In the genomic region with DNA sequence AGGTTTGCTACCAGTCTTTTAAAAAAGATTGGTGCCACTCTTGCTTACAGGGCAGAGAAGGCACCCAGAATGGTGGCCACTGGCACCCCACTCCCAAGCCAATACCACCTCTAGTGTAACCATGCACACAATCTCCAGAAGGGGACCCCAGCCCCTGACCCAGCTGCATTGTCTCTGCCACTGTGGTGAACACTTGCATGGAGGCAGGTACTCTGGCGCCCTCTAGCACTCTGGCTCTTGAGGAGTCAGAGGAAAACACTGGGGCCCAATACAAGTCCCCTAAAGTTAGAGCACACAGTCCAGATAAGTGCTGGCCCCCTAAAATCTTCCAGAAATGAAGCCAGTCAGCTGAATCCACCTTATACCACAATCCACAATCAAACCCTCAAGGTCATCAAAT, we compare ENCODE assay signal across 13 cellular contexts. TPM values are rescaled to one million over a fixed set of nuclear protein-coding genes. Genes with fewer than 3 reads are reported as not detected.
DNase-seq lines count a peak whose midpoint lies in the region; ATAC-seq, FAIRE-seq and TF ChIP-seq lines count a peak whose summit lies in the region.
"Had no signal": no experiment of that assay in that cellular context is flagged by ENCODE, and none has a peak within 500 bp of the region (broad histone marks: within the 10 kb centered on the region; RNA-seq: fewer than 3 reads in every experiment).

No MANE protein-coding gene starts in this region.

- CTCF ChIA-PET in A673 (lab: Charles Lee), result no interaction called here

- DNase-seq in D721Med (ENCODE audit: insufficient read length, low spot score) (no peak), RPMI8226 (peak; percentile 33), epithelial cell of proximal tubule (ENCODE audit: low read depth) (no peak), NCI-H1417 treated with DMSO at 0.1 percent for 48 hours (lab: John Stamatoyannopoulos, UW) (no peak), A673 (ENCODE audit: low spot score) (no peak), NCI-H2029 treated with DMSO at 0.1 percent for 48 hours (lab: John Stamatoyannopoulos, UW) (no peak)
- DNase-seq: NCI-H2029, stomach had no signal

- H3K9me3 ChIP-seq in A673 (ENCODE audit: low read depth, low read length, poor library complexity, severe bottlenecking), result peaks cover 7% of the 10 kb centered on the region

- H3K36me3 ChIP-seq in A673 (ENCODE audit: insufficient read depth, low read length, poor library complexity, severe bottlenecking), result no peaks in the 10 kb centered on the region
- H3K36me3 ChIP-seq: stomach had no signal

- H3K4me3 ChIP-seq in epithelial cell of proximal tubule (ENCODE audit: low read depth, low read length), result no peak overlapping the region
- H3K4me3 ChIP-seq in A673 (ENCODE audit: low read depth, low read length, poor library complexity, severe bottlenecking), result no peak overlapping the region
- H3K4me3 ChIP-seq: coronary artery, stomach had no signal

- H3K27ac ChIP-seq in 22Rv1 (no peak overlapping the region), A673 (ENCODE audit: low read depth, low read length, poor library complexity, severe bottlenecking) (no peak overlapping the region)
- H3K27ac ChIP-seq: coronary artery, stomach had no signal

- intact Hi-C loops in A673 (cut with micrococcal nuclease; ENCODE audit: unreplicated experiment), result no loop called here

- no TSS peak for BruUV-seq in A673 (replicated peaks; lab: Mats Ljungman, UMichigan)

- no peak for ATAC-seq in HG02571 (IDR thresholded peaks at IDR 0.05; ENCODE audit: unreplicated experiment)

- H3K4me1 ChIP-seq in A673 (ENCODE audit: insufficient read depth, low read length, poor library complexity, severe bottlenecking), result no peaks in the 10 kb centered on the region
- H3K4me1 ChIP-seq: stomach had no signal

- POLR2A ChIA-PET in A673 (lab: Charles Lee; ENCODE audit: low non-redundant PET), result no interaction called here

- no peaks in the 10 kb centered on the region for H3K27me3 ChIP-seq in A673 (replicated peaks; ENCODE audit: insufficient read depth, low read depth, low read length, poor library complexity)
- H3K27me3 ChIP-seq: stomach had no signal

- 0 out of 2 replicates have a peak, but pooled peaks have one; percentile 8 for TF ChIP-seq CTCF in 22Rv1 (IDR thresholded peaks at IDR 0.05)
- peak; percentile 24 for TF ChIP-seq CTCF in D721Med (IDR thresholded peaks at IDR 0.05; ENCODE audit: insufficient read depth, missing control alignments)
- peak; percentile 18 for TF ChIP-seq CTCF in epithelial cell of proximal tubule (conservative IDR thresholded peaks at IDR 0.05; ENCODE audit: low read depth, low read length)
- TF ChIP-seq CTCF in A673 (conservative IDR thresholded peaks at IDR 0.05; ENCODE audit: low read depth, low read length), result no peak

- FAIRE-seq in D721Med (lab: Jason Lieb, UNC), result no peak

RNA-seq across cellular contexts. Expression of a gene that starts 6.0 kb away (rescaled TPM):
- total RNA-seq in epithelial cell of proximal tubule, result not detected in 2 replicates
- not detected in 2 replicates for total RNA-seq in A673 (2021)
- total RNA-seq: activated CD8-positive, alpha-beta memory T cell treated with anti-CD3 and anti-CD28 coated beads for 36 hours; stomach; T-helper 1 cell treated with Interleukin-12 subunit alpha and Interleukin-12 subunit beta and Interleukin-4 antibody, amounts not matched to agents 30 ng/mL and 1 ng/mL, for 36 hours had no signal

RNA-seq across cellular contexts. Expression of a gene that starts 24.9 kb away (rescaled TPM):
- not detected in 2 replicates for total RNA-seq in epithelial cell of proximal tubule
- not detected in 2 replicates for total RNA-seq in A673 (2021)
- total RNA-seq: activated CD8-positive, alpha-beta memory T cell treated with anti-CD3 and anti-CD28 coated beads for 36 hours; stomach; T-helper 1 cell treated with Interleukin-12 subunit alpha and Interleukin-12 subunit beta and Interleukin-4 antibody, amounts not matched to agents 30 ng/mL and 1 ng/mL, for 36 hours had no signal

RNA-seq across cellular contexts. Expression of a gene that starts 57.0 kb away (rescaled TPM):
- total RNA-seq in epithelial cell of proximal tubule (2.5 and 4.2 TPM in 2 replicates), A673 (2021) (6.4 and 6.6 TPM in 2 replicates)
